Comparison of ENCODE assay signal across 1 cellular context in the genomic region with DNA sequence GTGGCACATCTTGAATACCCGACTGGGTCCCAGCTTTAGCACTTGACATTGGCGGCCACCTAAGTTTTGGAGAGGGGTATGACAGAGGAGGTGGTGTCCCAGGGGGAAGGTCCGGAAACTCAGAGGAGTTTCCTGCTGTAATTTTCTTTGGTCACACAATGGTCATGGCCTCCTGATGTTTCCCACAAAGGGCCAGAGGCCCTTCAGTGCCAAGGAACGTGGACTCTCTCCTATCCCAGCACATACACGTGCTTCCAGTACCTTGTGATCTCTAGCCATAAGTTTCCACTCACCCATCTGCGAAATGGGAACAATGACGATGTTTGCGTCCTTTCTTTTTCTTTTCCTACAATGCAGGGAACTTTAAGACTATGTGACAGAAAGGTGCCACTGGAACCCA.
TF ChIP-seq lines count a peak whose summit lies in the region.

No MANE protein-coding gene starts in this region.

TF ChIP-seq in H1, 55 proteins besides CTCF, POLR2A, EP300 and RAD21:
- TF ChIP-seq SP2 (IDR thresholded peaks at IDR 0.05; ENCODE audit: low read length) (no peak), NRF1 (IDR thresholded peaks at IDR 0.05; ENCODE audit: low read depth, low read length) (no peak), CREB1 (IDR thresholded peaks at IDR 0.05) (no peak), TAF1 (IDR thresholded peaks at IDR 0.05; ENCODE audit: low read depth, low read length) (no peak), BCL11A (IDR thresholded peaks at IDR 0.05; ENCODE audit: low read depth in 2 of 2, low read length in 2 of 2) (no peak), JUN (IDR thresholded peaks at IDR 0.05; ENCODE audit: low read depth, low read length) (no peak), GABPA (IDR thresholded peaks at IDR 0.05; ENCODE audit: borderline replicate concordance, insufficient read depth, low read length) (no peak), TCF12 (IDR thresholded peaks at IDR 0.05; ENCODE audit: low read depth, low read length) (no peak), SIN3A (conservative IDR thresholded peaks at IDR 0.05 in 1 of 2, IDR thresholded peaks at IDR 0.05 in 1 of 2; ENCODE audit: low read depth in 1 of 2, low read length in 2 of 2) (no peak), SRF (IDR thresholded peaks at IDR 0.05; ENCODE audit: low read depth, low read length) (no peak), SIRT6 (IDR thresholded peaks at IDR 0.05; ENCODE audit: low read length) (no peak), RXRA (IDR thresholded peaks at IDR 0.05; ENCODE audit: insufficient read depth, low read depth, low read length) (no peak), RBBP5 (IDR thresholded peaks at IDR 0.05; ENCODE audit: borderline replicate concordance, low read depth, low read length) (no peak), SP4 (IDR thresholded peaks at IDR 0.05; ENCODE audit: low read length) (no peak), BRCA1 (IDR thresholded peaks at IDR 0.05; ENCODE audit: low read depth, low read length) (no peak), ZNF274 (IDR thresholded peaks at IDR 0.05; ENCODE audit: borderline replicate concordance, extremely low read depth, low read length) (no peak), KDM5A (IDR thresholded peaks at IDR 0.05; ENCODE audit: low read length) (no peak), KDM1A (IDR thresholded peaks at IDR 0.05; ENCODE audit: borderline replicate concordance, low read length) (no peak)
